Comparison of ENCODE assay signal across 1 cellular context in the genomic region with DNA sequence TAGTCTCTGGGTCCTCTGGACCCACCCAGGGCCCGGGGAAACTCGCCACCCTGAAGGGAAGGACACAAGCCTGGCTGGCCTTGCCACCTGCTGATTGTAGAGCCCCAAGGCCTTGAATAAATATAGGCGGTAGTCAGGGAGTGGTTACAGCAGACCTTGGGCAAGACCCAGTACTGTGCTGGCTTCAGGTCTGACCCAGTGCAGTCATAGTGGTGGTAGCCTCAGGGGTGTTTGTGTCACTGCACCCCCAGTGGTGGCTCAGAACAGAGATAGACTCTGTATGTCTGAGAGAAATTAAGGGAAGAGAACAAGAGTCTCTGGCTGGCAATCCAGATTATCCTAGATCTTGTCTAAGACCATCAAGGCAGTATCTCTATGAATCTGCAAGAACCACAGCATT.
TF ChIP-seq lines count a peak whose summit lies in the region.

No MANE protein-coding gene starts in this region.

TF ChIP-seq in GM23338, 12 proteins besides CTCF, POLR2A, EP300 and RAD21 (continued from another document):
- TF ChIP-seq ZNF462 (CRISPR knock-in tag; IDR thresholded peaks at IDR 0.05) (no peak), EZH2phosphoT487 (IDR thresholded peaks at IDR 0.05; ENCODE audit: unreplicated experiment) (no peak)
